1 cellular context compared by ENCODE assay signal in genomic region chr17:80663783-80664206, GRCh38.
TF ChIP-seq lines count a peak whose summit lies in the region.

No MANE protein-coding gene starts in this region.

TF ChIP-seq in SK-N-SH, 30 proteins besides CTCF, POLR2A, EP300 and RAD21 (continued from another document):
- no peak for TF ChIP-seq IRF3 (IDR thresholded peaks at IDR 0.05; ENCODE audit: low read depth, low read length)
